13 cellular contexts compared by ENCODE assay signal in the genomic region with DNA sequence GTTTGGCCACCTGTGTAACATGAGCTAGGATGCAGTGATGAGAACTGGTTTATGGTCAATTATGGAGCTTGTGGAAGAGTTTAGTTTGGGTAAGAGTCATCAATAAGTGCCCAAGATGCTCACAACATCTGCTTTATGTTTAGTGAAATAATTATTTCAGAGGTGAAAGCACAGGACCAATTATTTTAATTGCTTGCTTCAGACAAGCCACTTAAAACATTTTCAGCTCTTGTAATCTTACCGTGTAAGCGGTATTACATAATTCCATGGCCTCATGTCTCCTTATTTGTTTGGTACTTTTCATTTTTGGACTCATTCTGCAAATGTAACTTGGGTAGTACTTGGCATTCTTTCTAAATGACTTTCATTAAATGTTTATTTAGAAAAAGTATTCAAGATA. TPM values are rescaled to one million over a fixed set of nuclear protein-coding genes. Genes with fewer than 3 reads are reported as not detected.
DNase-seq lines count a peak whose midpoint lies in the region; ATAC-seq and TF ChIP-seq lines count a peak whose summit lies in the region.
"Had no signal": no experiment of that assay in that cellular context is flagged by ENCODE, and none has a peak within 500 bp of the region (broad histone marks: within the 10 kb centered on the region; RNA-seq: fewer than 3 reads in every experiment).

No MANE protein-coding gene starts in this region.

- H3K9me3 ChIP-seq in left ventricle myocardium inferior (replicated peaks) (no peaks in the 10 kb centered on the region), heart right ventricle (no peaks in the 10 kb centered on the region), thyroid gland (no peaks in the 10 kb centered on the region)
- H3K9me3 ChIP-seq: right atrium auricular region had no signal

- H3K4me3 ChIP-seq in left ventricle myocardium inferior, result no peak overlapping the region
- no peak overlapping the region for H3K4me3 ChIP-seq in heart right ventricle
- no peak overlapping the region for H3K4me3 ChIP-seq in cardiac fibroblast (replicated peaks in 1 of 2; ENCODE audit: low read depth in 2 of 2, low read length in 2 of 2)
- no peak overlapping the region for H3K4me3 ChIP-seq in thyroid gland (replicated peaks in 1 of 3)
- H3K4me3 ChIP-seq: right atrium auricular region had no signal

- peaks cover 56% of the 10 kb centered on the region for H3K4me1 Mint-ChIP-seq in endothelial cell (ENCODE audit: unreplicated experiment)

- no peak for ATAC-seq in heart right ventricle

- H3K4me1 ChIP-seq in left ventricle myocardium inferior, result peaks cover 90% of the 10 kb centered on the region
- peaks cover 4 to 85% (median 70%) of the 10 kb centered on the region in 9 donors for H3K4me1 ChIP-seq in heart right ventricle
- H3K4me1 ChIP-seq in thyroid gland, result peaks cover 53 to 71% of the 10 kb centered on the region in 2 donors

- H3K9me3 Mint-ChIP-seq in endothelial cell (ENCODE audit: unreplicated experiment), result no peaks in the 10 kb centered on the region

- WGBS in heart right ventricle, 2 donors, result 45 to 54% methylated on average over 2 of the region's 2 CpGs
- 31 to 36% methylated on average over 2 of the region's 2 CpGs for WGBS in thyroid gland, 2 donors

- intact Hi-C loops in left ventricle myocardium inferior (cut with micrococcal nuclease) (no loop called here), heart right ventricle (cut with DNase I) (loop anchor here in 4 of 10 donors (5.0 to 10.0 kb wide), 4 partner anchors 86 to 211 kb away; no protein-coding TSS in a partner anchor), thyroid gland (cut with DNase I) (no loop called here)

- no peaks in the 10 kb centered on the region for H3K36me3 ChIP-seq in left ventricle myocardium inferior
- peaks cover 0 to 2% (median 0%) of the 10 kb centered on the region in 9 donors for H3K36me3 ChIP-seq in heart right ventricle
- H3K36me3 ChIP-seq in thyroid gland, result no peaks in the 10 kb centered on the region
- H3K36me3 ChIP-seq: right atrium auricular region had no signal

- H3K4me3 Mint-ChIP-seq in endothelial cell (ENCODE audit: unreplicated experiment), result no peak overlapping the region

- no peak for TF ChIP-seq POLR2A in thyroid gland (IDR thresholded peaks at IDR 0.05)

- H3K27ac ChIP-seq in left ventricle myocardium inferior (replicated peaks) (peak overlapping the region; percentile 14), heart right ventricle (peak overlapping the region in 3 of 10 donors; percentile 13 to 21 (median 17)), thyroid gland (peak overlapping the region; percentile 6 to 61 (median 18))
- H3K27ac ChIP-seq: epithelial cell of prostate, right atrium auricular region had no signal

- no peak for TF ChIP-seq CTCF in left ventricle myocardium inferior (IDR thresholded peaks at IDR 0.05; ENCODE audit: borderline replicate concordance)
- no peak for TF ChIP-seq CTCF in heart right ventricle (IDR thresholded peaks at IDR 0.05)
- no peak for TF ChIP-seq CTCF in cardiac fibroblast (IDR thresholded peaks at IDR 0.05; ENCODE audit: low read depth, low read length)
- TF ChIP-seq CTCF in thyroid gland (IDR thresholded peaks at IDR 0.05), result no peak
- no peak for TF ChIP-seq CTCF in endothelial cell (IDR thresholded peaks at IDR 0.05; ENCODE audit: unreplicated experiment)

- H3K27me3 Mint-ChIP-seq in endothelial cell (ENCODE audit: unreplicated experiment), result peaks cover 5% of the 10 kb centered on the region

- H3K36me3 Mint-ChIP-seq in endothelial cell (ENCODE audit: low read depth, unreplicated experiment), result peaks cover 10% of the 10 kb centered on the region

- DNase-seq in left ventricle myocardium inferior (no peak), heart right ventricle (no peak), NCI-H2171 (lab: John Stamatoyannopoulos, UW) (peak; percentile 29), cardiac fibroblast (ENCODE audit: low read depth in 2 of 2) (peak; percentile 27 to 55), thyroid gland (no peak), medulla oblongata (ENCODE audit: extremely low spot score) (no peak), endothelial cell (ENCODE audit: low spot score) (no peak)
- no peak for DNase-seq in activated effector memory CD4-positive, alpha-beta T cell treated with Interleukin-2 at 50 U/mL for 16 hours
- DNase-seq: amniotic stem cell, DND-41, NCI-H526 treated with DMSO at 0.1 percent for 48 hours had no signal

- H3K27ac Mint-ChIP-seq in endothelial cell (ENCODE audit: unreplicated experiment), result no peak overlapping the region

- H3K27me3 ChIP-seq in left ventricle myocardium inferior (ENCODE audit: low read depth) (no peaks in the 10 kb centered on the region), heart right ventricle (no peaks in the 10 kb centered on the region), thyroid gland (no peaks in the 10 kb centered on the region)
- H3K27me3 ChIP-seq: right atrium auricular region had no signal

RNA-seq across cellular contexts. Expression of gene B3GNT2, which starts 5.4 kb away (rescaled TPM):
- total RNA-seq in left ventricle myocardium inferior (16.8 TPM), heart right ventricle (10 to 100 TPM; 11.8 to 33.5 (median 18.1) TPM), thyroid gland (10 to 100 TPM; 18.9 to 37.1 (median 27.3) TPM), endothelial cell (ENCODE audit: unreplicated experiment) (53.1 TPM)
- polyA plus RNA-seq in heart right ventricle, result 10 to 100 TPM; 10.4 to 10.8 TPM

Comparison
In these comparisons a context has a peak if more than half of its experiments do, and no peak if none do; other contexts are left out.
1. DNase-seq: peak in NCI-H2171 (single experiment) and cardiac fibroblast (2 of 2); none in left ventricle myocardium inferior (single experiment), heart right ventricle (0 of 2), thyroid gland (0 of 2), medulla oblongata (single experiment), endothelial cell (single experiment) and activated effector memory CD4-positive, alpha-beta T cell treated with Interleukin-2 at 50 U/mL for 16 hours (single experiment).